Comparison of ENCODE assay signal across 1 cellular context in genomic region chr2:148645135-148645924, GRCh38.
TF ChIP-seq lines count a peak whose summit lies in the region.

No MANE protein-coding gene starts in this region.

TF ChIP-seq in HepG2, 621 proteins besides CTCF, POLR2A, EP300 and RAD21 (continued from another document and continues in another):
- TF ChIP-seq GPBP1L1 (CRISPR knock-in tag; IDR thresholded peaks at IDR 0.05) (no peak), ZNF431 (CRISPR knock-in tag; IDR thresholded peaks at IDR 0.05; ENCODE audit: borderline replicate concordance, low read depth) (no peak), IRF1 (CRISPR knock-in tag; IDR thresholded peaks at IDR 0.05; ENCODE audit: low read depth) (no peak), ZNF546 (CRISPR knock-in tag; conservative IDR thresholded peaks at IDR 0.05) (no peak), ZNF775 (CRISPR knock-in tag; IDR thresholded peaks at IDR 0.05; ENCODE audit: borderline replicate concordance) (no peak), HOXA7 (CRISPR knock-in tag; IDR thresholded peaks at IDR 0.05) (no peak), FOXJ3 (CRISPR knock-in tag; IDR thresholded peaks at IDR 0.05; ENCODE audit: borderline replicate concordance) (peak; percentile 76; the same call in 1 of the 2 replicates), ZEB1 (IDR thresholded peaks at IDR 0.05; ENCODE audit: insufficient replicate concordance, low read depth) (no peak), ZNF652 (CRISPR knock-in tag; IDR thresholded peaks at IDR 0.05; ENCODE audit: borderline replicate concordance, low read depth) (no peak), ZBTB7A (CRISPR knock-in tag; IDR thresholded peaks at IDR 0.05) (0 out of 2 replicates have a peak, but pooled peaks have one; percentile 53), ZNF672 (CRISPR knock-in tag; IDR thresholded peaks at IDR 0.05) (no peak), EEA1 (CRISPR knock-in tag; IDR thresholded peaks at IDR 0.05; ENCODE audit: borderline replicate concordance) (no peak; the same call in 1 of the 2 replicates), ASH2L (IDR thresholded peaks at IDR 0.05; ENCODE audit: insufficient read length, low read depth, low read length) (peak; percentile 91), CBX2 (IDR thresholded peaks at IDR 0.05; ENCODE audit: low read depth, low read length) (no peak), CBX2 (CRISPR knock-in tag; IDR thresholded peaks at IDR 0.05; ENCODE audit: low read depth) (no peak), NCOR1 (IDR thresholded peaks at IDR 0.05; ENCODE audit: borderline replicate concordance, low read length) (no peak; the same call in 1 of the 2 replicates), ZNF30 (CRISPR knock-in tag; IDR thresholded peaks at IDR 0.05) (no peak), TFAP4 (IDR thresholded peaks at IDR 0.05; ENCODE audit: borderline replicate concordance, low read depth) (no peak), ZSCAN20 (CRISPR knock-in tag; IDR thresholded peaks at IDR 0.05; ENCODE audit: borderline replicate concordance) (no peak; the same call in 1 of the 2 replicates), ZNF33B (CRISPR knock-in tag; IDR thresholded peaks at IDR 0.05) (no peak; the same call in 1 of the 2 replicates), ZNF768 (CRISPR knock-in tag; IDR thresholded peaks at IDR 0.05) (peak; percentile 73), JUN (CRISPR knock-in tag; IDR thresholded peaks at IDR 0.05) (0 out of 2 replicates have a peak, but pooled peaks have one; percentile 17), ZNF205 (CRISPR knock-in tag; IDR thresholded peaks at IDR 0.05) (peak; percentile 4; the same call in 1 of the 2 replicates), ZUFSP (CRISPR knock-in tag; IDR thresholded peaks at IDR 0.05; ENCODE audit: borderline replicate concordance) (no peak), ZNF674 (CRISPR knock-in tag; IDR thresholded peaks at IDR 0.05; ENCODE audit: low read depth) (no peak; the same call in 1 of the 2 replicates), PHF8 (CRISPR knock-in tag; IDR thresholded peaks at IDR 0.05) (0 out of 2 replicates have a peak, but pooled peaks have one; percentile 14), PCBP1 (IDR thresholded peaks at IDR 0.05; ENCODE audit: borderline replicate concordance, low read depth, low read length) (0 out of 2 replicates have a peak, but pooled peaks have one; percentile 69), DDIT3 (CRISPR knock-in tag; IDR thresholded peaks at IDR 0.05) (no peak), RFX5 (IDR thresholded peaks at IDR 0.05; ENCODE audit: low read depth, low read length) (no peak), KLF12 (CRISPR knock-in tag; IDR thresholded peaks at IDR 0.05; ENCODE audit: borderline replicate concordance) (no peak), ZBTB42 (CRISPR knock-in tag; IDR thresholded peaks at IDR 0.05) (no peak), ZNF18 (CRISPR knock-in tag; IDR thresholded peaks at IDR 0.05; ENCODE audit: insufficient replicate concordance) (no peak), IKZF4 (CRISPR knock-in tag; IDR thresholded peaks at IDR 0.05; ENCODE audit: borderline replicate concordance, low read depth, not compliant biosample characterization) (no peak), SRF (IDR thresholded peaks at IDR 0.05; ENCODE audit: low read depth, low read length) (no peak), ZNF773 (CRISPR knock-in tag; IDR thresholded peaks at IDR 0.05; ENCODE audit: borderline replicate concordance) (no peak; the same call in 1 of the 2 replicates), ZNF7 (CRISPR knock-in tag; IDR thresholded peaks at IDR 0.05) (no peak), MYC (CRISPR knock-in tag; IDR thresholded peaks at IDR 0.05; ENCODE audit: borderline replicate concordance) (peak; percentile 34), ZNF605 (CRISPR knock-in tag; IDR thresholded peaks at IDR 0.05) (peak; percentile 50; the same call in 1 of the 2 replicates), CREM (IDR thresholded peaks at IDR 0.05) (peak; percentile 54; the same call in 1 of the 2 replicates), CREM (CRISPR knock-in tag; IDR thresholded peaks at IDR 0.05) (no peak), SAFB2 (CRISPR knock-in tag; IDR thresholded peaks at IDR 0.05; ENCODE audit: borderline replicate concordance, low read depth) (no peak), ZNF160 (CRISPR knock-in tag; IDR thresholded peaks at IDR 0.05) (no peak), ZFP91 (CRISPR knock-in tag; IDR thresholded peaks at IDR 0.05; ENCODE audit: borderline replicate concordance) (peak; percentile 74; the same call in 1 of the 2 replicates), ZNF329 (CRISPR knock-in tag; IDR thresholded peaks at IDR 0.05; ENCODE audit: low read depth) (no peak), ZNF225 (CRISPR knock-in tag; IDR thresholded peaks at IDR 0.05) (no peak; the same call in 1 of the 2 replicates), ZSCAN31 (CRISPR knock-in tag; IDR thresholded peaks at IDR 0.05; ENCODE audit: low read depth) (peak; percentile 78), ZNF280D (CRISPR knock-in tag; IDR thresholded peaks at IDR 0.05) (no peak), SMAD3 (CRISPR knock-in tag; IDR thresholded peaks at IDR 0.05) (no peak), ZNF777 (CRISPR knock-in tag; IDR thresholded peaks at IDR 0.05) (peak; percentile 73; the same call in 1 of the 2 replicates)
- TF ChIP-seq, protein P1, sequence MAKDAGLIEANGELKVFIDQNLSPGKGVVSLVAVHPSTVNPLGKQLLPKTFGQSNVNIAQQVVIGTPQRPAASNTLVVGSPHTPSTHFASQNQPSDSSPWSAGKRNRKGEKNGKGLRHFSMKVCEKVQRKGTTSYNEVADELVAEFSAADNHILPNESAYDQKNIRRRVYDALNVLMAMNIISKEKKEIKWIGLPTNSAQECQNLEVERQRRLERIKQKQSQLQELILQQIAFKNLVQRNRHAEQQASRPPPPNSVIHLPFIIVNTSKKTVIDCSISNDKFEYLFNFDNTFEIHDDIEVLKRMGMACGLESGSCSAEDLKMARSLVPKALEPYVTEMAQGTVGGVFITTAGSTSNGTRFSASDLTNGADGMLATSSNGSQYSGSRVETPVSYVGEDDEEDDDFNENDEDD (CRISPR knock-in tag; IDR thresholded peaks at IDR 0.05; ENCODE audit: borderline replicate concordance) = no peak
- TF ChIP-seq, protein P2, sequence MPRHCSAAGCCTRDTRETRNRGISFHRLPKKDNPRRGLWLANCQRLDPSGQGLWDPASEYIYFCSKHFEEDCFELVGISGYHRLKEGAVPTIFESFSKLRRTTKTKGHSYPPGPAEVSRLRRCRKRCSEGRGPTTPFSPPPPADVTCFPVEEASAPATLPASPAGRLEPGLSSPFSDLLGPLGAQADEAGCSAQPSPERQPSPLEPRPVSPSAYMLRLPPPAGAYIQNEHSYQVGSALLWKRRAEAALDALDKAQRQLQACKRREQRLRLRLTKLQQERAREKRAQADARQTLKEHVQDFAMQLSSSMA (CRISPR knock-in tag; IDR thresholded peaks at IDR 0.05) = no peak
- TF ChIP-seq, protein P3, sequence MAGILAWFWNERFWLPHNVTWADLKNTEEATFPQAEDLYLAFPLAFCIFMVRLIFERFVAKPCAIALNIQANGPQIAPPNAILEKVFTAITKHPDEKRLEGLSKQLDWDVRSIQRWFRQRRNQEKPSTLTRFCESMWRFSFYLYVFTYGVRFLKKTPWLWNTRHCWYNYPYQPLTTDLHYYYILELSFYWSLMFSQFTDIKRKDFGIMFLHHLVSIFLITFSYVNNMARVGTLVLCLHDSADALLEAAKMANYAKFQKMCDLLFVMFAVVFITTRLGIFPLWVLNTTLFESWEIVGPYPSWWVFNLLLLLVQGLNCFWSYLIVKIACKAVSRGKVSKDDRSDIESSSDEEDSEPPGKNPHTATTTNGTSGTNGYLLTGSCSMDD (CRISPR knock-in tag; IDR thresholded peaks at IDR 0.05) = no peak
